ENCODE assay signal across 18 cellular contexts in genomic region chr2:11659866-11660265, GRCh38. TPM values are rescaled to one million over a fixed set of nuclear protein-coding genes. Genes with fewer than 3 reads are reported as not detected.
DNase-seq lines count a peak whose midpoint lies in the region; ATAC-seq, FAIRE-seq and TF ChIP-seq lines count a peak whose summit lies in the region.
"Had no signal": no experiment of that assay in that cellular context is flagged by ENCODE, and none has a peak within 500 bp of the region (broad histone marks: within the 10 kb centered on the region; RNA-seq: fewer than 3 reads in every experiment).

No MANE protein-coding gene starts in this region.

- no TSS peak for BruUV-seq in HepG2 (replicated peaks; lab: Mats Ljungman, UMichigan)

- no peak overlapping the region for H3K4me2 ChIP-seq in HepG2 (ENCODE audit: low read depth, low read length)
- H3K4me2 ChIP-seq: BLaER1 had no signal

- in situ Hi-C loops in HepG2 (cut with HindIII; ENCODE audit: extremely low pct_ligation_motif_present, low pct_unique_long_range_greater_than_20kb), result no loop called here

- TF ChIP-seq RAD21 in HepG2 (CRISPR knock-in tag; IDR thresholded peaks at IDR 0.05), result no peak

- no peak for ATAC-seq in HepG2
- ATAC-seq in right lobe of liver, result no peak
- ATAC-seq in left lobe of liver, result no peak
- ATAC-seq in naive thymus-derived CD8-positive, alpha-beta T cell, result no peak
- ATAC-seq in body of pancreas, result no peak
- ATAC-seq: HCT116 had no signal

- peaks cover 31% of the 10 kb centered on the region for H3K27me3 Mint-ChIP-seq in type B pancreatic cell
- H3K27me3 Mint-ChIP-seq in naive thymus-derived CD8-positive, alpha-beta T cell, result peaks cover 5 to 63% (median 26%) of the 10 kb centered on the region in 5 donors
- H3K27me3 Mint-ChIP-seq in activated naive CD4-positive, alpha-beta T cell treated with anti-CD3 and anti-CD28 coated beads for 36 hours (ENCODE audit: low read depth), result peaks cover 13% of the 10 kb centered on the region

- FAIRE-seq in HepG2 (lab: Jason Lieb, UNC), result no peak
- FAIRE-seq: H54 had no signal

- H3K4me1 Mint-ChIP-seq in type B pancreatic cell (ENCODE audit: unreplicated experiment), result peaks cover 5% of the 10 kb centered on the region
- peaks cover 0 to 1% (median 0%) of the 10 kb centered on the region in 4 donors for H3K4me1 Mint-ChIP-seq in naive thymus-derived CD8-positive, alpha-beta T cell
- H3K4me1 Mint-ChIP-seq in activated naive CD4-positive, alpha-beta T cell treated with anti-CD3 and anti-CD28 coated beads for 36 hours (ENCODE audit: low read depth), result no peaks in the 10 kb centered on the region
- H3K4me1 Mint-ChIP-seq: CD8-positive, alpha-beta memory T cell had no signal

- no peak overlapping the region for H3K9ac ChIP-seq in HepG2 (ENCODE audit: insufficient read depth, low read depth, low read length)
- H3K9ac ChIP-seq: BLaER1, GM23248 had no signal

- CTCF ChIA-PET in HepG2 (lab: Yijun Ruan, JAX; ENCODE audit: low intra/inter-chr PET ratio, low total read pairs), result no interaction called here
- CTCF ChIA-PET in activated naive CD4-positive, alpha-beta T cell treated with anti-CD3 and anti-CD28 coated beads for 36 hours (lab: Charles Lee), result no interaction called here

- no peak overlapping the region for H3K4me3 Mint-ChIP-seq in type B pancreatic cell
- no peak overlapping the region for H3K4me3 Mint-ChIP-seq in naive thymus-derived CD8-positive, alpha-beta T cell
- no peak overlapping the region for H3K4me3 Mint-ChIP-seq in activated naive CD4-positive, alpha-beta T cell treated with anti-CD3 and anti-CD28 coated beads for 36 hours
- H3K4me3 Mint-ChIP-seq: CD8-positive, alpha-beta memory T cell had no signal

- no peak overlapping the region for H3K27ac Mint-ChIP-seq in type B pancreatic cell
- no peak overlapping the region for H3K27ac Mint-ChIP-seq in naive thymus-derived CD8-positive, alpha-beta T cell
- H3K27ac Mint-ChIP-seq in activated naive CD4-positive, alpha-beta T cell treated with anti-CD3 and anti-CD28 coated beads for 36 hours, result no peak overlapping the region
- H3K27ac Mint-ChIP-seq: CD8-positive, alpha-beta memory T cell had no signal

- intact Hi-C loops in HepG2 (cut with micrococcal nuclease; ENCODE audit: unreplicated experiment) (no loop called here), right lobe of liver (cut with DNase I) (no loop called here), sigmoid colon (cut with DNase I) (loop anchor here (10.0 kb wide), 1 partner anchor 1605 kb away; no protein-coding TSS in a partner anchor), body of pancreas (cut with DNase I) (no loop called here)
- intact Hi-C loops in activated naive CD4-positive, alpha-beta T cell treated with anti-CD3 and anti-CD28 coated beads for 36 hours (cut with micrococcal nuclease), result no loop called here

- H4K20me1 ChIP-seq in HepG2 (ENCODE audit: insufficient read depth, low read length), result no peaks in the 10 kb centered on the region
- H4K20me1 ChIP-seq: BLaER1 had no signal

- no peaks in the 10 kb centered on the region for H3K79me2 ChIP-seq in HepG2 (ENCODE audit: insufficient read depth, low read length)

- H3K4me3 ChIP-seq in HepG2 (replicated peaks in 1 of 3; ENCODE audit: insufficient read depth in 1 of 3, low read depth in 2 of 3, low read length in 3 of 3) (no peak overlapping the region), right lobe of liver (no peak overlapping the region), sigmoid colon (no peak overlapping the region), body of pancreas (no peak overlapping the region)
- H3K4me3 ChIP-seq: BLaER1, GM23248 had no signal

- no peaks in the 10 kb centered on the region for H3K36me3 Mint-ChIP-seq in type B pancreatic cell
- H3K36me3 Mint-ChIP-seq in naive thymus-derived CD8-positive, alpha-beta T cell, result peaks cover 2 to 11% (median 2%) of the 10 kb centered on the region in 3 donors
- H3K36me3 Mint-ChIP-seq in activated naive CD4-positive, alpha-beta T cell treated with anti-CD3 and anti-CD28 coated beads for 36 hours (ENCODE audit: low read depth), result peaks cover 4% of the 10 kb centered on the region
- H3K36me3 Mint-ChIP-seq: CD8-positive, alpha-beta memory T cell had no signal

- 60% methylated on average over 10 of the region's 10 CpGs for WGBS in HepG2 (ENCODE audit: low lambda C conversion rate)
- 100% methylated on average over 2 of the region's 10 CpGs for WGBS in right lobe of liver (ENCODE audit: insufficient coverage, low coverage, low lambda C conversion rate, missing lambda C conversion rate)
- WGBS in sigmoid colon, 2 donors, result 94 to 96% methylated on average over 10 of the region's 10 CpGs
- WGBS in body of pancreas, 2 donors, result 85 to 90% methylated on average over 9 to 10 of the region's 10 CpGs

- TF ChIP-seq EP300 in HepG2 (IDR thresholded peaks at IDR 0.05; ENCODE audit: low read depth in 2 of 2, low read length in 2 of 2), result no peak
- TF ChIP-seq EP300 in HepG2 (CRISPR knock-in tag; IDR thresholded peaks at IDR 0.05; ENCODE audit: borderline replicate concordance), result no peak
- no peak for TF ChIP-seq EP300 in sigmoid colon (IDR thresholded peaks at IDR 0.05)

- no peak for TF ChIP-seq POLR2A in HepG2 (IDR thresholded peaks at IDR 0.05; ENCODE audit: insufficient read depth in 1 of 2, low read depth in 2 of 2, low read length in 2 of 2)
- TF ChIP-seq POLR2A in right lobe of liver (IDR thresholded peaks at IDR 0.05), result no peak
- TF ChIP-seq POLR2A in sigmoid colon (IDR thresholded peaks at IDR 0.05), result no peak
- TF ChIP-seq POLR2A in body of pancreas (IDR thresholded peaks at IDR 0.05), result no peak

- H3K9me3 Mint-ChIP-seq in type B pancreatic cell, result peaks cover 13% of the 10 kb centered on the region
- H3K9me3 Mint-ChIP-seq in naive thymus-derived CD8-positive, alpha-beta T cell, result peaks cover 0 to 22% (median 11%) of the 10 kb centered on the region in 9 donors
- H3K9me3 Mint-ChIP-seq in activated naive CD4-positive, alpha-beta T cell treated with anti-CD3 and anti-CD28 coated beads for 36 hours, result peaks cover 10% of the 10 kb centered on the region

- no peak for TF ChIP-seq CTCF in HepG2 (CRISPR knock-in tag; IDR thresholded peaks at IDR 0.05)
- no peak for TF ChIP-seq CTCF in right lobe of liver (IDR thresholded peaks at IDR 0.05)
- no peak for TF ChIP-seq CTCF in sigmoid colon (IDR thresholded peaks at IDR 0.05)
- no peak for TF ChIP-seq CTCF in type B pancreatic cell (conservative IDR thresholded peaks at IDR 0.05)
- no peak for TF ChIP-seq CTCF in body of pancreas (IDR thresholded peaks at IDR 0.05)

- H3K27me3 ChIP-seq in HepG2 (ENCODE audit: control insufficient read depth in 1 of 2, insufficient read depth in 2 of 2, low read length in 2 of 2), result peaks cover 8 to 58% of the 10 kb centered on the region in 2 experiments; a peak in 4 of 5 replicates
- no peaks in the 10 kb centered on the region for H3K27me3 ChIP-seq in right lobe of liver
- no peaks in the 10 kb centered on the region for H3K27me3 ChIP-seq in sigmoid colon
- no peaks in the 10 kb centered on the region for H3K27me3 ChIP-seq in body of pancreas
- H3K27me3 ChIP-seq: BLaER1 had no signal

- H3K36me3 ChIP-seq in HepG2 (replicated peaks in 1 of 2; ENCODE audit: control insufficient read depth in 1 of 2, insufficient read depth in 2 of 2, low read length in 2 of 2) (no peaks in the 10 kb centered on the region), right lobe of liver (no peaks in the 10 kb centered on the region), sigmoid colon (no peaks in the 10 kb centered on the region), body of pancreas (replicated peaks in 1 of 2; ENCODE audit: insufficient read depth in 1 of 2, low read depth in 2 of 2) (no peaks in the 10 kb centered on the region)
- H3K36me3 ChIP-seq: BLaER1 had no signal

- no peak overlapping the region for H2AFZ ChIP-seq in HepG2 (ENCODE audit: low read length)
- H2AFZ ChIP-seq: GM23248 had no signal

- H3K9me3 ChIP-seq in HepG2 (ENCODE audit: low read length) (peaks cover 8% of the 10 kb centered on the region), right lobe of liver (no peaks in the 10 kb centered on the region), sigmoid colon (peaks cover 0 to 4% (median 0%) of the 10 kb centered on the region in 4 donors), body of pancreas (no peaks in the 10 kb centered on the region)

- POLR2A ChIA-PET in HepG2 (lab: Yijun Ruan, JAX), result no interaction called here
- POLR2A ChIA-PET in naive thymus-derived CD8-positive, alpha-beta T cell (lab: Charles Lee), result no interaction called here

- H3K27ac ChIP-seq in HepG2 (ENCODE audit: extremely low read length, insufficient read depth, low read length), result no peak overlapping the region
- no peak overlapping the region for H3K27ac ChIP-seq in right lobe of liver
- no peak overlapping the region for H3K27ac ChIP-seq in sigmoid colon
- H3K27ac ChIP-seq in body of pancreas, result no peak overlapping the region
- H3K27ac ChIP-seq: BLaER1, GM23248 had no signal

- DNase-seq in HepG2 (ENCODE audit: low spot score), result no peak
- no peak for DNase-seq in right lobe of liver
- DNase-seq in left lobe of liver (ENCODE audit: low spot score), result peak; percentile 8
- peak; percentile 21 for DNase-seq in sigmoid colon
- DNase-seq in type B pancreatic cell (ENCODE audit: extremely low spot score, unreplicated experiment), result peak; percentile 60
- no peak for DNase-seq in naive thymus-derived CD8-positive, alpha-beta T cell
- no peak for DNase-seq in activated naive CD4-positive, alpha-beta T cell treated with anti-CD3 and anti-CD28 coated beads for 36 hours
- DNase-seq in body of pancreas, result no peak
- DNase-seq: 8988T; AML-193; CD8-positive, alpha-beta memory T cell; GF-D8; GM23248 had no signal

- H3K4me1 ChIP-seq in HepG2 (ENCODE audit: insufficient read depth, low read length) (peaks cover 19% of the 10 kb centered on the region), right lobe of liver (no peaks in the 10 kb centered on the region), sigmoid colon (peaks cover 0 to 9% (median 0%) of the 10 kb centered on the region in 4 donors), body of pancreas (no peaks in the 10 kb centered on the region)

RNA-seq across cellular contexts. Expression of gene NTSR2, which starts 10.1 kb away (rescaled TPM):
- not detected in 2 replicates for total RNA-seq in HepG2 (2016; rRNA removed; fragmentation: Illumina TruSeq; extraction: Trizol)
- total RNA-seq in HepG2 (2016; cell fraction: cytosol; rRNA removed; fragmentation: Illumina TruSeq; extraction: Trizol; ENCODE audit: low read depth), result not detected in 2 replicates
- total RNA-seq in HepG2 (2016; cell fraction: insoluble cytoplasmic fraction; rRNA removed; fragmentation: Illumina TruSeq; extraction: Trizol), result not detected in 2 replicates
- total RNA-seq in HepG2 (2016; cell fraction: membrane; rRNA removed; fragmentation: Illumina TruSeq; extraction: Trizol), result not detected in 2 replicates
- not detected in 2 replicates for total RNA-seq in HepG2 (2016; cell fraction: nucleus; rRNA removed; fragmentation: Illumina TruSeq; extraction: Trizol)
- polyA plus RNA-seq in HepG2 (2011; rRNA removed), result not detected in 2 replicates
- polyA plus RNA-seq in HepG2 (2011; cell fraction: cytosol; rRNA removed), result not detected in 2 replicates
- polyA plus RNA-seq in HepG2 (2011; cell fraction: nucleus; rRNA removed), result not detected in 2 replicates
- polyA plus RNA-seq in HepG2 (2012), result not detected in 2 replicates
- not detected in 2 replicates for polyA plus RNA-seq in HepG2 (2016; cell fraction: cytosol; fragmentation: Illumina TruSeq; extraction: Trizol; ENCODE audit: low read depth)
- not detected in 2 replicates for polyA plus RNA-seq in HepG2 (2016; cell fraction: insoluble cytoplasmic fraction; fragmentation: Illumina TruSeq; extraction: Trizol; ENCODE audit: low read depth)
- not detected in 2 replicates for polyA plus RNA-seq in HepG2 (2016; cell fraction: membrane; fragmentation: Illumina TruSeq; extraction: Trizol; ENCODE audit: low read depth)
- not detected in 2 replicates for polyA plus RNA-seq in HepG2 (2016; cell fraction: nucleus; fragmentation: Illumina TruSeq; extraction: Trizol; ENCODE audit: insufficient read depth, low read depth)
- polyA minus RNA-seq in HepG2 (2011; rRNA and poly(A)+ RNA removed; ENCODE audit: low replicate concordance), result not detected in 2 replicates
- not detected in 2 replicates for polyA minus RNA-seq in HepG2 (2011; cell fraction: cytosol; rRNA and poly(A)+ RNA removed)
- polyA minus RNA-seq in HepG2 (2011; cell fraction: nucleus; rRNA and poly(A)+ RNA removed), result not detected in 2 replicates
- total RNA-seq in right lobe of liver, result not detected
- total RNA-seq in left lobe of liver, result not detected
- total RNA-seq in sigmoid colon, result not detected
- polyA plus RNA-seq in sigmoid colon, result under 1 TPM in 2 of 3 donors, not detected in 1; 0.04 to 0.60 TPM
- total RNA-seq in type B pancreatic cell (ENCODE audit: low replicate concordance), result not detected in 2 replicates
- not detected for total RNA-seq in naive thymus-derived CD8-positive, alpha-beta T cell
- not detected for polyA plus RNA-seq in naive thymus-derived CD8-positive, alpha-beta T cell
- total RNA-seq in activated naive CD4-positive, alpha-beta T cell treated with anti-CD3 and anti-CD28 coated beads for 36 hours, result not detected
- total RNA-seq in body of pancreas, result not detected
- total RNA-seq: Caco-2; CD8-positive, alpha-beta memory T cell; GM23248; HT-29 had no signal
- polyA plus RNA-seq: CD8-positive, alpha-beta memory T cell; GM23248 had no signal

Comparison
In these comparisons a context has a peak if more than half of its experiments do, and no peak if none do; other contexts are left out.
1. DNase-seq: peak in left lobe of liver (single experiment), sigmoid colon (single experiment) and type B pancreatic cell (single experiment); none in HepG2 (single experiment), right lobe of liver (0 of 3), naive thymus-derived CD8-positive, alpha-beta T cell (0 of 10), activated naive CD4-positive, alpha-beta T cell treated with anti-CD3 and anti-CD28 coated beads for 36 hours (single experiment) and body of pancreas (0 of 4).